1 cellular context compared by ENCODE assay signal in genomic region chr5:95812100-95812472, GRCh38.
TF ChIP-seq lines count a peak whose summit lies in the region.

No MANE protein-coding gene starts in this region.

TF ChIP-seq in WTC11, 78 proteins besides CTCF, POLR2A, EP300 and RAD21 (continued from another document):
- TF ChIP-seq HMGXB4 (CRISPR knock-in tag; IDR thresholded peaks at IDR 0.05), result no peak
